Comparison of ENCODE assay signal across 8 cellular contexts in the genomic region with DNA sequence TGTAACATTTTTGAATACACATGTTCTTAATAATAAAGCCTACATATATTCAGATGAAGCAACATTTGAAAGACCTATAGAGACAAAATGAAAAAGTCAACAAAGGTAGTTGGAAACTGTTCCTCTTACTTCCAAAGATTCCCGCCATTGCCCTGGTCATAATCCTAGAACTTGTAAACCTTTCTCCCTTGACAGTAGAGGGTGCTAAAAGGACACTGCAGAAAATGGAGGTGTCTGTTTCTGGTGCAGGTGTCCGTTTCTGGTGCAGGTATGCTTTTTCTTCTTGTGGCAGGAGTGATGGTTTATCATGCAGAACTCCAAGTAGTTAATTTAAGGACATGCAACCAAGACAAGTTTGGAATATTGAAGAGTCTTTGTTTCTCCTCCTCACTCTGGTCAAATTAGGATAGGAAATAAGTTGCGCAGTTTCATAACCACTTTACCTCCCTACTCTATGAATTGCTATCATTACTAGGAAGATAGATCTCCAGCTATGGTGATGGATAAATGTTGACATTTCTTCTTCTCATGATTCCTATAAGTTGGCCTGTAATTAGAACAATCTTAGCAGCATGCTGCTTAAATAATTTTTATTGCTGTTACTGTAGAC. TPM values are rescaled to one million over a fixed set of nuclear protein-coding genes. Genes with fewer than 3 reads are reported as not detected.
DNase-seq lines count a peak whose midpoint lies in the region; ATAC-seq, FAIRE-seq and TF ChIP-seq lines count a peak whose summit lies in the region.

No MANE protein-coding gene starts in this region.

- H3K79me2 ChIP-seq in keratinocyte (ENCODE audit: control insufficient read depth, insufficient read depth, low read length) = no peaks in the 10 kb centered on the region

- no peak for TF ChIP-seq POLR2A in A549 (IDR thresholded peaks at IDR 0.05; ENCODE audit: low read length)

- CTCF ChIA-PET in A549 (lab: Yijun Ruan, JAX) = no interaction called here

- POLR2A ChIA-PET in A549 (lab: Yijun Ruan, JAX) = no interaction called here

- TF ChIP-seq CTCF in A549 (IDR thresholded peaks at IDR 0.05) (peak; percentile 68), RWPE2 (IDR thresholded peaks at IDR 0.05; ENCODE audit: poor library complexity, severe bottlenecking) (peak; percentile 96), keratinocyte (optimal IDR thresholded peaks at IDR 0.05 in 1 of 3, IDR thresholded peaks at IDR 0.05 in 1 of 3, conservative IDR thresholded peaks at IDR 0.05 in 1 of 3; ENCODE audit: extremely low read depth in 1 of 3, insufficient read depth in 2 of 3, low read length in 3 of 3) (peak; percentile 65 to 84 (median 75))

- H3K4me2 ChIP-seq in A549 (no peak overlapping the region), keratinocyte (ENCODE audit: control insufficient read depth, extremely low read depth, insufficient read depth, low read depth, low read length) (no peak overlapping the region)

- H3K27ac ChIP-seq in A549 (no peak overlapping the region), RWPE2 (ENCODE audit: poor library complexity, severe bottlenecking) (no peak overlapping the region), keratinocyte (ENCODE audit: control insufficient read depth, insufficient read depth, low read length) (no peak overlapping the region)

- H3K9me3 ChIP-seq in A549 (no peaks in the 10 kb centered on the region), RWPE2 (ENCODE audit: severe bottlenecking) (no peaks in the 10 kb centered on the region), keratinocyte (ENCODE audit: control insufficient read depth, low read depth, low read length) (no peaks in the 10 kb centered on the region)

- DNase-seq in A549 (ENCODE audit: low read depth in 1 of 2, low spot score in 1 of 2) (peak in 1 of 2 experiments; percentile 42), RWPE2 (ENCODE audit: low spot score) (no peak), keratinocyte (ENCODE audit: low read depth, low spot score) (peak; percentile 2), activated T-cell treated with anti-CD3 and anti-CD28 coated beads for 4 hours (no peak), NCI-H2227 treated with DMSO at 0.1 percent for 48 hours (lab: John Stamatoyannopoulos, UW) (no peak)

- H3K36me3 ChIP-seq in RWPE2 (ENCODE audit: low read depth) (no peaks in the 10 kb centered on the region), keratinocyte (ENCODE audit: control insufficient read depth in 2 of 2, extremely low read depth in 1 of 2, insufficient read depth in 2 of 2, low read length in 2 of 2) (no peaks in the 10 kb centered on the region)

- peak; percentile 64 to 79; a peak in 4 of 6 replicates for ATAC-seq in A549
- ATAC-seq in GM18868 (IDR thresholded peaks at IDR 0.05; ENCODE audit: unreplicated experiment) = peak; percentile 87
- peak; percentile 54 for ATAC-seq in HG03457 (IDR thresholded peaks at IDR 0.05; ENCODE audit: unreplicated experiment)
- ATAC-seq in RWPE2 (ENCODE audit: low read depth) = peak; percentile 90
- no peak for ATAC-seq in GM21390 (IDR thresholded peaks at IDR 0.05; ENCODE audit: unreplicated experiment)

- dilution Hi-C loops in keratinocyte (cut with MboI; ENCODE audit: extremely low pct_ligation_motif_present, low sequenced_read_pairs) = no loop called here

- H3K4me3 ChIP-seq in A549 = no peak overlapping the region
- H3K4me3 ChIP-seq in RWPE2 (ENCODE audit: severe bottlenecking) = no peak overlapping the region
- no peak overlapping the region for H3K4me3 ChIP-seq in keratinocyte (ENCODE audit: control insufficient read depth in 2 of 3, extremely low read depth in 1 of 3, insufficient read depth in 2 of 3, low read depth in 1 of 3, low read length in 3 of 3)

- no peak overlapping the region for H3K9ac ChIP-seq in keratinocyte (ENCODE audit: control insufficient read depth, extremely low read depth, insufficient read depth, low read length)

- no peaks in the 10 kb centered on the region for H3K27me3 ChIP-seq in RWPE2 (ENCODE audit: insufficient read depth, poor library complexity, severe bottlenecking)
- no peaks in the 10 kb centered on the region for H3K27me3 ChIP-seq in keratinocyte (ENCODE audit: control insufficient read depth, extremely low read depth, insufficient read depth, low read length)

- peak; percentile 73 to 77 for TF ChIP-seq RAD21 in A549 (conservative IDR thresholded peaks at IDR 0.05 in 1 of 2, IDR thresholded peaks at IDR 0.05 in 1 of 2)

- FAIRE-seq in A549 (lab: Jason Lieb, UNC) (no peak), keratinocyte (lab: Jason Lieb, UNC) (peak; percentile 69)

- no peaks in the 10 kb centered on the region for H3K9me1 ChIP-seq in keratinocyte (ENCODE audit: control insufficient read depth, extremely low read depth, insufficient read depth, low read length)

- no peak overlapping the region for H2AFZ ChIP-seq in keratinocyte (ENCODE audit: control insufficient read depth, low read length)

- H3K4me1 ChIP-seq in A549 (no peaks in the 10 kb centered on the region), RWPE2 (ENCODE audit: insufficient read depth, poor library complexity, severe bottlenecking) (no peaks in the 10 kb centered on the region), keratinocyte (ENCODE audit: control insufficient read depth, extremely low read depth, insufficient read depth, low read length) (no peaks in the 10 kb centered on the region)

- TF ChIP-seq EP300 in A549 (IDR thresholded peaks at IDR 0.05) = no peak

- H4K20me1 ChIP-seq in keratinocyte (ENCODE audit: control insufficient read depth, extremely low read depth, insufficient read depth, low read length) = no peaks in the 10 kb centered on the region

- 40% methylated on average over 3 of the region's 3 CpGs for WGBS in A549 (ENCODE audit: missing lambda C conversion rate)

TF ChIP-seq in A549, 52 proteins besides CTCF, POLR2A, EP300 and RAD21:
- TF ChIP-seq SMC3 (IDR thresholded peaks at IDR 0.05) (peak; percentile 62), EHF (CRISPR knock-in tag; IDR thresholded peaks at IDR 0.05) (no peak)

RNA-seq across cellular contexts. Expression of a gene that starts 56.0 kb away (rescaled TPM):
- polyA plus RNA-seq in A549 (2011; rRNA removed) = 7.6 and 14.6 TPM in 2 replicates
- 12.2 and 15.6 TPM in 2 replicates for polyA plus RNA-seq in A549 (2012; cell fraction: cytosol; rRNA removed)
- polyA plus RNA-seq in A549 (2012; cell fraction: nucleus; rRNA removed) = 14.0 and 17.6 TPM in 2 replicates
- polyA plus RNA-seq in A549 (2017; fragmentation: RNase III; extraction: RNeasy Plus Mini Kit Qiagen cat#74134 plus additional on column Dnase treatment) = 9.6 to 13.8 TPM (median 13.3 TPM) in 3 replicates
- 2.4 and 2.6 TPM in 2 replicates for polyA minus RNA-seq in A549 (2011; rRNA and poly(A)+ RNA removed)
- 10.4 to 17.3 TPM (median 15.3 TPM) in 3 replicates for polyA plus RNA-seq in keratinocyte
- 15.4 TPM for polyA plus RNA-seq in keratinocyte (2011; ENCODE audit: low read depth)
- 13.6 and 16.1 TPM in 2 replicates for polyA plus RNA-seq in keratinocyte (2011; cell fraction: cytosol; rRNA removed)
- polyA plus RNA-seq in keratinocyte (2011; cell fraction: nucleus; rRNA removed) = 15.8 and 19.1 TPM in 2 replicates
- 13.5 and 22.9 TPM in 2 replicates for polyA plus RNA-seq in keratinocyte (2012; ENCODE audit: low replicate concordance)
- 2.4 to 3.6 TPM (median 2.6 TPM) in 3 replicates for polyA minus RNA-seq in keratinocyte
- 33.6 TPM for polyA minus RNA-seq in keratinocyte (2011; cell fraction: cytosol; rRNA and poly(A)+ RNA removed)
- 8.8 and 14.6 TPM in 2 replicates for polyA minus RNA-seq in keratinocyte (2011; cell fraction: nucleus; rRNA and poly(A)+ RNA removed)
